Comparison of ENCODE assay signal across 24 cellular contexts in the genomic region with DNA sequence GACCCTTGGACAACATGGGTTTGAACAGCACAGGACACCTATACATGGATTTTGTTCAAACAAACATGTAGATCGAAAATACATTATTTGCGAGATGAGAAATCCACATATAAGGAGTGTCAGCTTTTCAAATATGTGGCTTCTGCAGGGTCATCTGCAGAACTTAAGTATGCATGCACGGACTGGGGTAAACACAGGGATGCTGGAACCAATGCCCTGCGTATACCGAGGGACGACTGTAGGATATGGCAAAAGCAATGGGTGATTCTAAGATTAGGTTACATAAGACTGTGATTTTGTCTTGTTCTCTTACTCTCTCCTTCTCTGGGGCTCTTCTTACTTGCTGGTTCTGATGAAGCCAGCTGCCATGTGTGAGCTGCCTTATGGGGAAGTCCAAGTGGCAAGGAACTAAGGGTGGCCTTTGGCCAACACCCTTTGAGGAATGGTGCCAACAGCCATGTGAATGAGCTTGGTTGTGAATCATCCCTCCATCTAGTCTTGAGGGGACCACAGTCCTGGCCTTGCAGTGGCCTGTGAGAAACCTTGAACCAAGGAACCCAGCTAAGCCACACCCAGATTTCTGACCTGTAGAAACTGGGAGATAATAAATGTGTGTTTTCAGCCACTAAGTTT.
DNase-seq lines count a peak whose midpoint lies in the region; ATAC-seq and TF ChIP-seq lines count a peak whose summit lies in the region.
"Had no signal": no experiment of that assay in that cellular context is flagged by ENCODE, and none has a peak within 500 bp of the region (broad histone marks: within the 10 kb centered on the region; RNA-seq: fewer than 3 reads in every experiment).

No MANE protein-coding gene starts in this region.

- H3K9me3 ChIP-seq in DND-41 (ENCODE audit: insufficient read depth, low read length, severe bottlenecking) (no peaks in the 10 kb centered on the region), esophagus squamous epithelium (no peaks in the 10 kb centered on the region)

- H3K4me3 ChIP-seq in DND-41 (ENCODE audit: low read depth in 1 of 2, low read length in 2 of 2) = no peak overlapping the region
- H3K4me3 ChIP-seq in cardiac fibroblast (replicated peaks in 1 of 2; ENCODE audit: low read depth in 2 of 2, low read length in 2 of 2) = no peak overlapping the region
- no peak overlapping the region for H3K4me3 ChIP-seq in esophagus squamous epithelium
- H3K4me3 ChIP-seq: GM12878 had no signal

- intact Hi-C loops in esophagus squamous epithelium (cut with DNase I) = no loop called here

- H3K27ac ChIP-seq in DND-41 (ENCODE audit: low read length) (peak overlapping the region; percentile 2; the same call in 1 of the 2 replicates), esophagus squamous epithelium (no peak overlapping the region)
- H3K27ac ChIP-seq: KMS-11 had no signal

- no peak for TF ChIP-seq POLR2A in esophagus squamous epithelium (IDR thresholded peaks at IDR 0.05)

- peaks cover 49% of the 10 kb centered on the region for H3K79me2 ChIP-seq in DND-41 (ENCODE audit: insufficient read depth, low read length)

- no peak overlapping the region for H3K4me2 ChIP-seq in DND-41 (ENCODE audit: insufficient read depth, low read length)
- H3K4me2 ChIP-seq: KMS-11 had no signal

- no peaks in the 10 kb centered on the region for H4K20me1 ChIP-seq in DND-41 (ENCODE audit: insufficient read depth, low read length)

- TF ChIP-seq CTCF in DND-41 (IDR thresholded peaks at IDR 0.05; ENCODE audit: borderline replicate concordance, extremely low read depth, low read length, poor library complexity, severe bottlenecking) (no peak), cardiac fibroblast (IDR thresholded peaks at IDR 0.05; ENCODE audit: low read depth, low read length) (no peak), esophagus squamous epithelium (IDR thresholded peaks at IDR 0.05) (no peak)

- peaks cover 10% of the 10 kb centered on the region; the same call in 1 of the 2 replicates for H3K4me1 ChIP-seq in DND-41 (ENCODE audit: insufficient read depth, low read length)
- no peaks in the 10 kb centered on the region for H3K4me1 ChIP-seq in esophagus squamous epithelium

- H3K36me3 ChIP-seq in DND-41 (ENCODE audit: insufficient read depth, low read length) (peaks cover 52% of the 10 kb centered on the region), esophagus squamous epithelium (no peaks in the 10 kb centered on the region)

- H2AFZ ChIP-seq in DND-41 (ENCODE audit: low read depth, low read length) = no peak overlapping the region

- WGBS in esophagus squamous epithelium, 2 donors = 96% methylated on average over 6 of the region's 6 CpGs

- no peaks in the 10 kb centered on the region for H3K27me3 ChIP-seq in DND-41 (ENCODE audit: insufficient read depth, low read length, poor library complexity)
- no peaks in the 10 kb centered on the region for H3K27me3 ChIP-seq in esophagus squamous epithelium

- ATAC-seq in DND-41 (ENCODE audit: insufficient read depth, low read depth) (no peak), GM19463 (IDR thresholded peaks at IDR 0.05; ENCODE audit: unreplicated experiment) (no peak), HG02981 (IDR thresholded peaks at IDR 0.05; ENCODE audit: unreplicated experiment) (no peak)
- ATAC-seq: GM12878, SK-N-SH treated with all-trans-retinoic acid at 6 μM for 48 hours had no signal

- no peak overlapping the region for H3K9ac ChIP-seq in DND-41 (ENCODE audit: low read depth, low read length)
- H3K9ac ChIP-seq: KMS-11 had no signal

- DNase-seq in DND-41 = no peak
- DNase-seq in HT1080 (ENCODE audit: low read depth) = peak; percentile 36
- peak; percentile 3 to 26 for DNase-seq in cardiac fibroblast (ENCODE audit: low read depth in 2 of 2)
- DNase-seq in myocyte (ENCODE audit: low read depth) = peak; percentile 58
- no peak for DNase-seq in activated naive CD4-positive, alpha-beta T cell treated with Interleukin-2 at 50 U/mL for 16 hours
- DNase-seq in esophagus squamous epithelium (lab: John Stamatoyannopoulos, UW) = no peak
- DNase-seq: ACHN; CD4-positive, CD25-positive, alpha-beta regulatory T cell; COR-L47; DMS 273 treated with DMSO at 0.1 percent for 48 hours; MM.1S; NCI-H1092; NCI-H1436 treated with DMSO at 0.1 percent for 48 hours; NCI-H2081; NCI-H2171 treated with DMSO at 0.1 percent for 48 hours; NCI-H748 treated with DMSO at 0.1 percent for 48 hours; OCI-M1; SIG-M5; T-helper 1 cell had no signal

Comparison
In these comparisons a context has a peak if more than half of its experiments do, and no peak if none do; other contexts are left out.
1. DNase-seq: peak in HT1080 (single experiment), cardiac fibroblast (2 of 2) and myocyte (single experiment); none in DND-41 (single experiment), activated naive CD4-positive, alpha-beta T cell treated with Interleukin-2 at 50 U/mL for 16 hours (single experiment) and esophagus squamous epithelium (single experiment).